Comparison of ENCODE assay signal across 1 cellular context in the genomic region with DNA sequence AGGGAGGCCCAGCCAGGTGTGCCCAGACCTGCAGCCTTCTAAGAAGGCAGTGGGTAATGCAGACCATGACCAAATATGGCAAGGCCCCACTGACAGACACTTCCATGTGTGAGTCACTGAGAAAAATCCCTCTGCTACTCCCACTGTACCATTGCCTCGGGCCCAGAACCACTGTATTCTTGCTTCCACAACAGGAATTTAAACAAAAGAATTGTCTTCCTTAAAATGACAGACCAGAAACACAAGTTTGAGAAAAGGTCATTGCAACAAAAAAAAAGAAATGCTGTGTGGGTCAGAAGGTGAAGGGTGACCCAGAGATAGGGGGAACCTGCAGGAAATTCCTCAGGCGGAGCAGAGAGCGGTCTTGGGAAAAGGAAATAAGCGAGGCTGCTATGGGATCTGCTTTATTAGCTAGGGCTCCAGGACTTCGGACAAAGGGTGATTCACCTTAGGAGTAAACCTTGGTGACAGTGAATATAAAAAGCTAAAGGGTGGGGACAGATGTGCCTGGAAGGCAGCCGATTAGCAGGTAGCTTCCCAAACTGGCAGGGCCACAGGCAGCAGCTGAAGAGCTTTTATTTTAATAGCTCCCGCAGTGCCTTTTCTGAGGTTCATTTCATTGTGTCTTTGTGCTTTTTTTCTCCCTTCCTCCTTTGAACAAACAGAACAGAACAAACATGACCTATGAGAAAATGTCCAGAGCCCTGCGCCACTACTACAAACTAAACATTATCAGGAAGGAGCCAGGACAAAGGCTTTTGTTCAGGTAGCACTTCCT.
TF ChIP-seq lines count a peak whose summit lies in the region.

No MANE protein-coding gene starts in this region.

TF ChIP-seq in HepG2, 621 proteins besides CTCF, POLR2A, EP300 and RAD21 (continued from another document and continues in another):
- TF ChIP-seq KDM3A (CRISPR knock-in tag; IDR thresholded peaks at IDR 0.05; ENCODE audit: low read depth) (no peak), CAMTA2 (CRISPR knock-in tag; IDR thresholded peaks at IDR 0.05; ENCODE audit: borderline replicate concordance) (no peak), ZNF7 (CRISPR knock-in tag; IDR thresholded peaks at IDR 0.05) (no peak), FOXA3 (CRISPR knock-in tag; IDR thresholded peaks at IDR 0.05) (peak; percentile 76), SRY (CRISPR knock-in tag; IDR thresholded peaks at IDR 0.05) (no peak), RBFOX2 (IDR thresholded peaks at IDR 0.05; ENCODE audit: low read depth, low read length) (no peak), SOX13 (IDR thresholded peaks at IDR 0.05) (peak; percentile 97), SOX13 (CRISPR knock-in tag; conservative IDR thresholded peaks at IDR 0.05 in 1 of 2, IDR thresholded peaks at IDR 0.05 in 1 of 2) (peak in 1 of 2 experiments; percentile 99; a peak in 2 of 4 replicates), MEIS1 (CRISPR knock-in tag; IDR thresholded peaks at IDR 0.05; ENCODE audit: borderline replicate concordance) (no peak), NFE2L1 (CRISPR knock-in tag; IDR thresholded peaks at IDR 0.05; ENCODE audit: borderline replicate concordance) (no peak), ZFP1 (CRISPR knock-in tag; IDR thresholded peaks at IDR 0.05) (no peak), PTBP1 (IDR thresholded peaks at IDR 0.05; ENCODE audit: low read depth, low read length, poor library complexity, severe bottlenecking) (no peak), ZNF382 (CRISPR knock-in tag; IDR thresholded peaks at IDR 0.05; ENCODE audit: borderline replicate concordance) (no peak), HNRNPK (IDR thresholded peaks at IDR 0.05; ENCODE audit: low read depth, low read length, poor library complexity, severe bottlenecking) (no peak), ATAD3A (CRISPR knock-in tag; IDR thresholded peaks at IDR 0.05) (no peak), POLR2AphosphoS5 (IDR thresholded peaks at IDR 0.05; ENCODE audit: low read depth, low read length) (no peak), SP1 (IDR thresholded peaks at IDR 0.05) (no peak), SP1 (CRISPR knock-in tag; IDR thresholded peaks at IDR 0.05) (no peak), MED13 (CRISPR knock-in tag; IDR thresholded peaks at IDR 0.05) (no peak), SRSF4 (IDR thresholded peaks at IDR 0.05; ENCODE audit: low read depth, low read length, poor library complexity, severe bottlenecking) (no peak), NCOA2 (CRISPR knock-in tag; IDR thresholded peaks at IDR 0.05) (peak; percentile 32; the same call in 1 of the 2 replicates), ZNF780A (CRISPR knock-in tag; IDR thresholded peaks at IDR 0.05) (peak; percentile 54; the same call in 1 of the 2 replicates), ZSCAN25 (CRISPR knock-in tag; IDR thresholded peaks at IDR 0.05) (no peak), CCAR2 (optimal IDR thresholded peaks at IDR 0.05; ENCODE audit: low read depth, low read length) (peak; percentile 15), GZF1 (CRISPR knock-in tag; IDR thresholded peaks at IDR 0.05) (no peak), BRCA1 (CRISPR knock-in tag; IDR thresholded peaks at IDR 0.05) (no peak), ZFY (CRISPR knock-in tag; IDR thresholded peaks at IDR 0.05) (no peak), ASH2L (IDR thresholded peaks at IDR 0.05; ENCODE audit: insufficient read length, low read depth, low read length) (peak; percentile 91)
- TF ChIP-seq, protein P1, sequence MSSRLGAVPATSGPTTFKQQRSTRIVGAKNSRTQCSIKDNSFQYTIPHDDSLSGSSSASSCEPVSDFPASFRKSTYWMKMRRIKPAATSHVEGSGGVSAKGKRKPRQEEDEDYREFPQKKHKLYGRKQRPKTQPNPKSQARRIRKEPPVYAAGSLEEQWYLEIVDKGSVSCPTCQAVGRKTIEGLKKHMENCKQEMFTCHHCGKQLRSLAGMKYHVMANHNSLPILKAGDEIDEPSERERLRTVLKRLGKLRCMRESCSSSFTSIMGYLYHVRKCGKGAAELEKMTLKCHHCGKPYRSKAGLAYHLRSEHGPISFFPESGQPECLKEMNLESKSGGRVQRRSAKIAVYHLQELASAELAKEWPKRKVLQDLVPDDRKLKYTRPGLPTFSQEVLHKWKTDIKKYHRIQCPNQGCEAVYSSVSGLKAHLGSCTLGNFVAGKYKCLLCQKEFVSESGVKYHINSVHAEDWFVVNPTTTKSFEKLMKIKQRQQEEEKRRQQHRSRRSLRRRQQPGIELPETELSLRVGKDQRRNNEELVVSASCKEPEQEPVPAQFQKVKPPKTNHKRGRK (CRISPR knock-in tag; IDR thresholded peaks at IDR 0.05) = no peak
- TF ChIP-seq, protein P2, sequence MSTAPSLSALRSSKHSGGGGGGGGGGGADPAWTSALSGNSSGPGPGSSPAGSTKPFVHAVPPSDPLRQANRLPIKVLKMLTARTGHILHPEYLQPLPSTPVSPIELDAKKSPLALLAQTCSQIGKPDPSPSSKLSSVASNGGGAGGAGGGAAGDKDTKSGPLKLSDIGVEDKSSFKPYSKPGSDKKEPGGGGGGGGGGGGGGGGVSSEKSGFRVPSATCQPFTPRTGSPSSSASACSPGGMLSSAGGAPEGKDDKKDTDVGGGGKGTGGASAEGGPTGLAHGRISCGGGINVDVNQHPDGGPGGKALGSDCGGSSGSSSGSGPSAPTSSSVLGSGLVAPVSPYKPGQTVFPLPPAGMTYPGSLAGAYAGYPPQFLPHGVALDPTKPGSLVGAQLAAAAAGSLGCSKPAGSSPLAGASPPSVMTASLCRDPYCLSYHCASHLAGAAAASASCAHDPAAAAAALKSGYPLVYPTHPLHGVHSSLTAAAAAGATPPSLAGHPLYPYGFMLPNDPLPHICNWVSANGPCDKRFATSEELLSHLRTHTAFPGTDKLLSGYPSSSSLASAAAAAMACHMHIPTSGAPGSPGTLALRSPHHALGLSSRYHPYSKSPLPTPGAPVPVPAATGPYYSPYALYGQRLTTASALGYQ (CRISPR knock-in tag; IDR thresholded peaks at IDR 0.05) = no peak
- TF ChIP-seq, protein P3, sequence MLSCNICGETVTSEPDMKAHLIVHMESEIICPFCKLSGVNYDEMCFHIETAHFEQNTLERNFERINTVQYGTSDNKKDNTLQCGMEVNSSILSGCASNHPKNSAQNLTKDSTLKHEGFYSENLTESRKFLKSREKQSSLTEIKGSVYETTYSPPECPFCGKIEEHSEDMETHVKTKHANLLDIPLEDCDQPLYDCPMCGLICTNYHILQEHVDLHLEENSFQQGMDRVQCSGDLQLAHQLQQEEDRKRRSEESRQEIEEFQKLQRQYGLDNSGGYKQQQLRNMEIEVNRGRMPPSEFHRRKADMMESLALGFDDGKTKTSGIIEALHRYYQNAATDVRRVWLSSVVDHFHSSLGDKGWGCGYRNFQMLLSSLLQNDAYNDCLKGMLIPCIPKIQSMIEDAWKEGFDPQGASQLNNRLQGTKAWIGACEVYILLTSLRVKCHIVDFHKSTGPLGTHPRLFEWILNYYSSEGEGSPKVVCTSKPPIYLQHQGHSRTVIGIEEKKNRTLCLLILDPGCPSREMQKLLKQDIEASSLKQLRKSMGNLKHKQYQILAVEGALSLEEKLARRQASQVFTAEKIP (CRISPR knock-in tag; IDR thresholded peaks at IDR 0.05; ENCODE audit: borderline replicate concordance) = no peak
- TF ChIP-seq, protein P4, sequence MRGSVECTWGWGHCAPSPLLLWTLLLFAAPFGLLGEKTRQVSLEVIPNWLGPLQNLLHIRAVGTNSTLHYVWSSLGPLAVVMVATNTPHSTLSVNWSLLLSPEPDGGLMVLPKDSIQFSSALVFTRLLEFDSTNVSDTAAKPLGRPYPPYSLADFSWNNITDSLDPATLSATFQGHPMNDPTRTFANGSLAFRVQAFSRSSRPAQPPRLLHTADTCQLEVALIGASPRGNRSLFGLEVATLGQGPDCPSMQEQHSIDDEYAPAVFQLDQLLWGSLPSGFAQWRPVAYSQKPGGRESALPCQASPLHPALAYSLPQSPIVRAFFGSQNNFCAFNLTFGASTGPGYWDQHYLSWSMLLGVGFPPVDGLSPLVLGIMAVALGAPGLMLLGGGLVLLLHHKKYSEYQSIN (CRISPR knock-in tag; IDR thresholded peaks at IDR 0.05; ENCODE audit: borderline replicate concordance) = no peak
- TF ChIP-seq, protein P5, sequence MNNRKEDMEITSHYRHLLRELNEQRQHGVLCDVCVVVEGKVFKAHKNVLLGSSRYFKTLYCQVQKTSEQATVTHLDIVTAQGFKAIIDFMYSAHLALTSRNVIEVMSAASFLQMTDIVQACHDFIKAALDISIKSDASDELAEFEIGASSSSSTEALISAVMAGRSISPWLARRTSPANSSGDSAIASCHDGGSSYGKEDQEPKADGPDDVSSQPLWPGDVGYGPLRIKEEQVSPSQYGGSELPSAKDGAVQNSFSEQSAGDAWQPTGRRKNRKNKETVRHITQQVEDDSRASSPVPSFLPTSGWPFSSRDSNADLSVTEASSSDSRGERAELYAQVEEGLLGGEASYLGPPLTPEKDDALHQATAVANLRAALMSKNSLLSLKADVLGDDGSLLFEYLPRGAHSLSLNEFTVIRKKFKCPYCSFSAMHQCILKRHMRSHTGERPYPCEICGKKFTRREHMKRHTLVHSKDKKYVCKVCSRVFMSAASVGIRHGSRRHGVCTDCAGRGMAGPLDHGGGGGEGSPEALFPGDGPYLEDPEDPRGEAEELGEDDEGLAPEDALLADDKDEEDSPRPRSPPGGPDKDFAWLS (CRISPR knock-in tag; IDR thresholded peaks at IDR 0.05; ENCODE audit: borderline replicate concordance) = no peak
- TF ChIP-seq, protein P6, sequence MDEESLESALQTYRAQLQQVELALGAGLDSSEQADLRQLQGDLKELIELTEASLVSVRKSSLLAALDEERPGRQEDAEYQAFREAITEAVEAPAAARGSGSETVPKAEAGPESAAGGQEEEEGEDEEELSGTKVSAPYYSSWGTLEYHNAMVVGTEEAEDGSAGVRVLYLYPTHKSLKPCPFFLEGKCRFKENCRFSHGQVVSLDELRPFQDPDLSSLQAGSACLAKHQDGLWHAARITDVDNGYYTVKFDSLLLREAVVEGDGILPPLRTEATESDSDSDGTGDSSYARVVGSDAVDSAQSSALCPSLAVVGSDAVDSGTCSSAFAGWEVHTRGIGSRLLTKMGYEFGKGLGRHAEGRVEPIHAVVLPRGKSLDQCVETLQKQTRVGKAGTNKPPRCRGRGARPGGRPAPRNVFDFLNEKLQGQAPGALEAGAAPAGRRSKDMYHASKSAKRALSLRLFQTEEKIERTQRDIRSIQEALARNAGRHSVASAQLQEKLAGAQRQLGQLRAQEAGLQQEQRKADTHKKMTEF (CRISPR knock-in tag; IDR thresholded peaks at IDR 0.05) = peak; percentile 33; the same call in 1 of the 2 replicates
- TF ChIP-seq, protein P7, sequence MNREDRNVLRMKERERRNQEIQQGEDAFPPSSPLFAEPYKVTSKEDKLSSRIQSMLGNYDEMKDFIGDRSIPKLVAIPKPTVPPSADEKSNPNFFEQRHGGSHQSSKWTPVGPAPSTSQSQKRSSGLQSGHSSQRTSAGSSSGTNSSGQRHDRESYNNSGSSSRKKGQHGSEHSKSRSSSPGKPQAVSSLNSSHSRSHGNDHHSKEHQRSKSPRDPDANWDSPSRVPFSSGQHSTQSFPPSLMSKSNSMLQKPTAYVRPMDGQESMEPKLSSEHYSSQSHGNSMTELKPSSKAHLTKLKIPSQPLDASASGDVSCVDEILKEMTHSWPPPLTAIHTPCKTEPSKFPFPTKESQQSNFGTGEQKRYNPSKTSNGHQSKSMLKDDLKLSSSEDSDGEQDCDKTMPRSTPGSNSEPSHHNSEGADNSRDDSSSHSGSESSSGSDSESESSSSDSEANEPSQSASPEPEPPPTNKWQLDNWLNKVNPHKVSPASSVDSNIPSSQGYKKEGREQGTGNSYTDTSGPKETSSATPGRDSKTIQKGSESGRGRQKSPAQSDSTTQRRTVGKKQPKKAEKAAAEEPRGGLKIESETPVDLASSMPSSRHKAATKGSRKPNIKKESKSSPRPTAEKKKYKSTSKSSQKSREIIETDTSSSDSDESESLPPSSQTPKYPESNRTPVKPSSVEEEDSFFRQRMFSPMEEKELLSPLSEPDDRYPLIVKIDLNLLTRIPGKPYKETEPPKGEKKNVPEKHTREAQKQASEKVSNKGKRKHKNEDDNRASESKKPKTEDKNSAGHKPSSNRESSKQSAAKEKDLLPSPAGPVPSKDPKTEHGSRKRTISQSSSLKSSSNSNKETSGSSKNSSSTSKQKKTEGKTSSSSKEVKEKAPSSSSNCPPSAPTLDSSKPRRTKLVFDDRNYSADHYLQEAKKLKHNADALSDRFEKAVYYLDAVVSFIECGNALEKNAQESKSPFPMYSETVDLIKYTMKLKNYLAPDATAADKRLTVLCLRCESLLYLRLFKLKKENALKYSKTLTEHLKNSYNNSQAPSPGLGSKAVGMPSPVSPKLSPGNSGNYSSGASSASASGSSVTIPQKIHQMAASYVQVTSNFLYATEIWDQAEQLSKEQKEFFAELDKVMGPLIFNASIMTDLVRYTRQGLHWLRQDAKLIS (CRISPR knock-in tag; IDR thresholded peaks at IDR 0.05) = no peak
- TF ChIP-seq, protein P8, sequence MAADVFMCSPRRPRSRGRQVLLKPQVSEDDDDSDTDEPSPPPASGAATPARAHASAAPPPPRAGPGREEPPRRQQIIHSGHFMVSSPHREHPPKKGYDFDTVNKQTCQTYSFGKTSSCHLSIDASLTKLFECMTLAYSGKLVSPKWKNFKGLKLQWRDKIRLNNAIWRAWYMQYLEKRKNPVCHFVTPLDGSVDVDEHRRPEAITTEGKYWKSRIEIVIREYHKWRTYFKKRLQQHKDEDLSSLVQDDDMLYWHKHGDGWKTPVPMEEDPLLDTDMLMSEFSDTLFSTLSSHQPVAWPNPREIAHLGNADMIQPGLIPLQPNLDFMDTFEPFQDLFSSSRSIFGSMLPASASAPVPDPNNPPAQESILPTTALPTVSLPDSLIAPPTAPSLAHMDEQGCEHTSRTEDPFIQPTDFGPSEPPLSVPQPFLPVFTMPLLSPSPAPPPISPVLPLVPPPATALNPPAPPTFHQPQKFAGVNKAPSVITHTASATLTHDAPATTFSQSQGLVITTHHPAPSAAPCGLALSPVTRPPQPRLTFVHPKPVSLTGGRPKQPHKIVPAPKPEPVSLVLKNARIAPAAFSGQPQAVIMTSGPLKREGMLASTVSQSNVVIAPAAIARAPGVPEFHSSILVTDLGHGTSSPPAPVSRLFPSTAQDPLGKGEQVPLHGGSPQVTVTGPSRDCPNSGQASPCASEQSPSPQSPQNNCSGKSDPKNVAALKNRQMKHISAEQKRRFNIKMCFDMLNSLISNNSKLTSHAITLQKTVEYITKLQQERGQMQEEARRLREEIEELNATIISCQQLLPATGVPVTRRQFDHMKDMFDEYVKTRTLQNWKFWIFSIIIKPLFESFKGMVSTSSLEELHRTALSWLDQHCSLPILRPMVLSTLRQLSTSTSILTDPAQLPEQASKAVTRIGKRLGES (CRISPR knock-in tag; IDR thresholded peaks at IDR 0.05; ENCODE audit: borderline replicate concordance) = no peak
- TF ChIP-seq, protein P9, sequence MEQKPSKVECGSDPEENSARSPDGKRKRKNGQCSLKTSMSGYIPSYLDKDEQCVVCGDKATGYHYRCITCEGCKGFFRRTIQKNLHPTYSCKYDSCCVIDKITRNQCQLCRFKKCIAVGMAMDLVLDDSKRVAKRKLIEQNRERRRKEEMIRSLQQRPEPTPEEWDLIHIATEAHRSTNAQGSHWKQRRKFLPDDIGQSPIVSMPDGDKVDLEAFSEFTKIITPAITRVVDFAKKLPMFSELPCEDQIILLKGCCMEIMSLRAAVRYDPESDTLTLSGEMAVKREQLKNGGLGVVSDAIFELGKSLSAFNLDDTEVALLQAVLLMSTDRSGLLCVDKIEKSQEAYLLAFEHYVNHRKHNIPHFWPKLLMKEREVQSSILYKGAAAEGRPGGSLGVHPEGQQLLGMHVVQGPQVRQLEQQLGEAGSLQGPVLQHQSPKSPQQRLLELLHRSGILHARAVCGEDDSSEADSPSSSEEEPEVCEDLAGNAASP (CRISPR knock-in tag; IDR thresholded peaks at IDR 0.05; ENCODE audit: borderline replicate concordance) = no peak
